Comparison of ENCODE assay signal across 20 cellular contexts in the genomic region with DNA sequence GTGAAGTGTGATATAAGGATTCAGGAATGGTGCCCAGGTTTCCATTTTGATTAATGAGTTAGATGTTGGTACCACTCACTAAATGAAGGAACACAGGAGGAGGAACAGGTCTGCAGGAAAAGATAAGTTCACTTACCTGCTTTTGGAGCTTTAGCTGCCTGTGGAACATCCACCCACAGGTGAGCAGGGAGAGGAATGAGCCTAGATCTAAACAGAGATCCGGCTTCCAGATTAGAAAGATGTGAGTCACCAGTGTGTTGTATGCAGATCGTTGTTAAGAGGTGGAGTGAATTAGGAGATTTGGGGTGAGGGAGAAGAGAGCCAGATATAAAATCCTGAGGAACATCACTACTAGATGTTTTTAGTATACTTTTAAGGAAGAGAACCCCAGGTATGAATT.
A peak's percentile ranks its signal among the peaks of the same experiment; 100 is the strongest.
DNase-seq lines count a peak whose midpoint lies in the region; ATAC-seq, FAIRE-seq and TF ChIP-seq lines count a peak whose summit lies in the region.
"Had no signal": no experiment of that assay in that cellular context is flagged by ENCODE, and none has a peak within 500 bp of the region (broad histone marks: within the 10 kb centered on the region; RNA-seq: fewer than 3 reads in every experiment).

No MANE protein-coding gene starts in this region.

- intact Hi-C loops in activated CD8-positive, alpha-beta T cell treated with anti-CD3 and anti-CD28 coated beads for 36 hours (cut with micrococcal nuclease) = no loop called here

- FAIRE-seq in RCC 7860 (lab: Jason Lieb, UNC) = no peak
- FAIRE-seq: colon had no signal

- no peak for DNase-seq in activated CD8-positive, alpha-beta T cell treated with anti-CD3 and anti-CD28 coated beads for 36 hours
- no peak for DNase-seq in activated CD8-positive, alpha-beta T cell treated with anti-CD3 and anti-CD28 coated beads, Interleukin-2, amount 10 ng/mL, durations not matched to agents 7 days and 5 days
- no peak for DNase-seq in chondrocyte (ENCODE audit: low spot score)
- peak; percentile 58 for DNase-seq in putamen (ENCODE audit: low spot score)
- DNase-seq in DMS53 (lab: John Stamatoyannopoulos, UW) = no peak
- no peak for DNase-seq in RCC 7860 (ENCODE audit: low spot score)
- DNase-seq: activated CD4-positive, alpha-beta T cell treated with anti-CD3 and anti-CD28 coated beads, Interleukin-2, amount 50 U/mL, for 1 hour; activated naive CD8-positive, alpha-beta T cell treated with anti-CD3 and anti-CD28 coated beads, Interleukin-2, amount 10 ng/mL, durations not matched to agents 7 days and 5 days; HCEC 1CT; immature natural killer cell; Kasumi-1; NCI-H1417; NCI-H2171; NCI-H526; retina; spleen; stimulated activated CD4-positive, alpha-beta T cell treated with anti-CD3 and anti-CD28 coated beads, Interleukin-4, amount 100 ng/mL, for 24 hours had no signal

- peaks cover 26% of the 10 kb centered on the region for H3K4me1 Mint-ChIP-seq in activated CD8-positive, alpha-beta T cell treated with anti-CD3 and anti-CD28 coated beads for 36 hours (ENCODE audit: low read depth)
- no peaks in the 10 kb centered on the region for H3K4me1 Mint-ChIP-seq in activated CD8-positive, alpha-beta T cell treated with anti-CD3 and anti-CD28 coated beads, Interleukin-2, amount 10 ng/mL, durations not matched to agents 7 days and 5 days (ENCODE audit: low read depth)
- H3K4me1 Mint-ChIP-seq in IgD-negative memory B cell (peaks cover 0 to 6% (median 0%) of the 10 kb centered on the region in 3 donors), chondrocyte (ENCODE audit: low read depth) (peaks cover 25% of the 10 kb centered on the region)
- H3K4me1 Mint-ChIP-seq: activated naive CD8-positive, alpha-beta T cell treated with anti-CD3 and anti-CD28 coated beads, Interleukin-2, amount 10 ng/mL, durations not matched to agents 7 days and 5 days; immature natural killer cell had no signal

- H3K27me3 Mint-ChIP-seq in activated CD8-positive, alpha-beta T cell treated with anti-CD3 and anti-CD28 coated beads for 36 hours = no peaks in the 10 kb centered on the region
- H3K27me3 Mint-ChIP-seq in activated CD8-positive, alpha-beta T cell treated with anti-CD3 and anti-CD28 coated beads, Interleukin-2, amount 10 ng/mL, durations not matched to agents 7 days and 5 days (ENCODE audit: low read depth) = no peaks in the 10 kb centered on the region
- H3K27me3 Mint-ChIP-seq in IgD-negative memory B cell (no peaks in the 10 kb centered on the region), chondrocyte (ENCODE audit: low read depth) (no peaks in the 10 kb centered on the region)
- H3K27me3 Mint-ChIP-seq: activated naive CD8-positive, alpha-beta T cell treated with anti-CD3 and anti-CD28 coated beads, Interleukin-2, amount 10 ng/mL, durations not matched to agents 7 days and 5 days had no signal

- H3K36me3 Mint-ChIP-seq in activated CD8-positive, alpha-beta T cell treated with anti-CD3 and anti-CD28 coated beads for 36 hours (ENCODE audit: low read depth) = peaks cover 27% of the 10 kb centered on the region
- peaks cover 34% of the 10 kb centered on the region for H3K36me3 Mint-ChIP-seq in activated CD8-positive, alpha-beta T cell treated with anti-CD3 and anti-CD28 coated beads, Interleukin-2, amount 10 ng/mL, durations not matched to agents 7 days and 5 days (ENCODE audit: low read depth)
- H3K36me3 Mint-ChIP-seq in IgD-negative memory B cell = peaks cover 1% of the 10 kb centered on the region
- H3K36me3 Mint-ChIP-seq in chondrocyte (ENCODE audit: low read depth) = peaks cover 24% of the 10 kb centered on the region

- no peak for ATAC-seq in activated CD8-positive, alpha-beta T cell treated with anti-CD3 and anti-CD28 coated beads for 36 hours
- ATAC-seq in activated CD8-positive, alpha-beta T cell treated with anti-CD3 and anti-CD28 coated beads, Interleukin-2, amount 10 ng/mL, durations not matched to agents 7 days and 5 days = no peak
- no peak for ATAC-seq in GM21576 (IDR thresholded peaks at IDR 0.05; ENCODE audit: unreplicated experiment)

- no peak for TF ChIP-seq CTCF in activated CD8-positive, alpha-beta T cell treated with anti-CD3 and anti-CD28 coated beads for 36 hours (IDR thresholded peaks at IDR 0.05)
- TF ChIP-seq CTCF in chondrocyte (IDR thresholded peaks at IDR 0.05) = no peak

- H3K9me3 Mint-ChIP-seq in activated CD8-positive, alpha-beta T cell treated with anti-CD3 and anti-CD28 coated beads for 36 hours = no peaks in the 10 kb centered on the region
- H3K9me3 Mint-ChIP-seq in activated CD8-positive, alpha-beta T cell treated with anti-CD3 and anti-CD28 coated beads, Interleukin-2, amount 10 ng/mL, durations not matched to agents 7 days and 5 days (ENCODE audit: insufficient read depth) = no peaks in the 10 kb centered on the region
- no peaks in the 10 kb centered on the region for H3K9me3 Mint-ChIP-seq in IgD-negative memory B cell
- H3K9me3 Mint-ChIP-seq in chondrocyte (ENCODE audit: low read depth) = no peaks in the 10 kb centered on the region
- H3K9me3 Mint-ChIP-seq: activated naive CD8-positive, alpha-beta T cell treated with anti-CD3 and anti-CD28 coated beads, Interleukin-2, amount 10 ng/mL, durations not matched to agents 7 days and 5 days; immature natural killer cell had no signal

- H3K4me3 Mint-ChIP-seq in activated CD8-positive, alpha-beta T cell treated with anti-CD3 and anti-CD28 coated beads for 36 hours = no peak overlapping the region
- no peak overlapping the region for H3K4me3 Mint-ChIP-seq in activated CD8-positive, alpha-beta T cell treated with anti-CD3 and anti-CD28 coated beads, Interleukin-2, amount 10 ng/mL, durations not matched to agents 7 days and 5 days
- no peak overlapping the region for H3K4me3 Mint-ChIP-seq in IgD-negative memory B cell
- H3K4me3 Mint-ChIP-seq in chondrocyte (ENCODE audit: unreplicated experiment) = no peak overlapping the region
- H3K4me3 Mint-ChIP-seq: activated naive CD8-positive, alpha-beta T cell treated with anti-CD3 and anti-CD28 coated beads, Interleukin-2, amount 10 ng/mL, durations not matched to agents 7 days and 5 days; immature natural killer cell had no signal

- peak overlapping the region; percentile 35 for H3K27ac Mint-ChIP-seq in activated CD8-positive, alpha-beta T cell treated with anti-CD3 and anti-CD28 coated beads for 36 hours
- H3K27ac Mint-ChIP-seq in activated CD8-positive, alpha-beta T cell treated with anti-CD3 and anti-CD28 coated beads, Interleukin-2, amount 10 ng/mL, durations not matched to agents 7 days and 5 days = no peak overlapping the region
- H3K27ac Mint-ChIP-seq in IgD-negative memory B cell = peak overlapping the region; percentile 48 to 89 (median 74)
- H3K27ac Mint-ChIP-seq in chondrocyte (ENCODE audit: unreplicated experiment) = peak overlapping the region; percentile 59
- H3K27ac Mint-ChIP-seq: activated naive CD8-positive, alpha-beta T cell treated with anti-CD3 and anti-CD28 coated beads, Interleukin-2, amount 10 ng/mL, durations not matched to agents 7 days and 5 days had no signal

- POLR2A ChIA-PET in activated CD8-positive, alpha-beta T cell treated with anti-CD3 and anti-CD28 coated beads for 36 hours (lab: Charles Lee) = no interaction called here
- POLR2A ChIA-PET in activated CD8-positive, alpha-beta T cell treated with anti-CD3 and anti-CD28 coated beads, Interleukin-2, amount 10 ng/mL, durations not matched to agents 7 days and 5 days (lab: Charles Lee) = interaction anchor here (1.8 kb wide), 1 partner anchor 14 kb away, joined by 5 read pairs; no protein-coding TSS in a partner anchor

- CTCF ChIA-PET in activated CD8-positive, alpha-beta T cell treated with anti-CD3 and anti-CD28 coated beads for 36 hours (lab: Charles Lee) = no interaction called here
- CTCF ChIA-PET in activated CD8-positive, alpha-beta T cell treated with anti-CD3 and anti-CD28 coated beads, Interleukin-2, amount 10 ng/mL, durations not matched to agents 7 days and 5 days (lab: Charles Lee) = interaction anchor here (1.5 kb wide), 1 partner anchor 11 kb away, joined by 4 read pairs; no protein-coding TSS in a partner anchor
